Comparison of ENCODE assay signal across 1 cellular context in the genomic region with DNA sequence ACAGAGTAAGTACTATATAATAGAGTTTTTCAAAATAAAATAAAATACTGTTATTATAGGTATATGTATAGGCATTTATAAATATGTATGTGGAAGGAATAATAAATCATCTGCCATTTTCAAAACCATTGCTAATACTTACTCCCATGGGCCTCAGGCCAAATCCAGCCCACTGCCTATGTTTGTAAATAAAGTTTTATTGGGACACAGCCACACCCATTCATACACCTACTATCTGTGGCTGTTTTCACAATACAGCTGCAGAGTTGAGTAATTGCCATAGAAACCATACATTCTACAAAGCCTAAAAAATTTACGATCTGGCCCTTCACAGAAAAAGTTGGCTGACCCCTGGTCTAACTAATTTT.
TF ChIP-seq lines count a peak whose summit lies in the region.

No MANE protein-coding gene starts in this region.

TF ChIP-seq in HepG2, 621 proteins besides CTCF, POLR2A, EP300 and RAD21:
- TF ChIP-seq BRD4 (CRISPR knock-in tag; IDR thresholded peaks at IDR 0.05) (no peak), SP1 (IDR thresholded peaks at IDR 0.05) (no peak), SP1 (CRISPR knock-in tag; IDR thresholded peaks at IDR 0.05) (peak; percentile 72), CHD4 (IDR thresholded peaks at IDR 0.05; ENCODE audit: borderline replicate concordance, low read length) (peak; percentile 49; the same call in 1 of the 2 replicates), MBNL3 (CRISPR knock-in tag; conservative IDR thresholded peaks at IDR 0.05) (no peak), ZBTB40 (IDR thresholded peaks at IDR 0.05) (peak; percentile 98), ZBTB40 (CRISPR knock-in tag; IDR thresholded peaks at IDR 0.05) (peak; percentile 99), NCOR1 (IDR thresholded peaks at IDR 0.05; ENCODE audit: borderline replicate concordance, low read length) (0 out of 2 replicates have a peak, but pooled peaks have one; percentile 1)
